Comparison of ENCODE assay signal across 8 cellular contexts in genomic region chr1:22641906-22642636, GRCh38. TPM values are rescaled to one million over a fixed set of nuclear protein-coding genes. Genes with fewer than 3 reads are reported as not detected.
DNase-seq lines count a peak whose midpoint lies in the region; ATAC-seq and TF ChIP-seq lines count a peak whose summit lies in the region.

No MANE protein-coding gene starts in this region.

- H3K4me3 ChIP-seq in left lung, result no peak overlapping the region

- TF ChIP-seq CTCF in chondrocyte (IDR thresholded peaks at IDR 0.05), result peak; percentile 99
- TF ChIP-seq CTCF in left lung (IDR thresholded peaks at IDR 0.05), result peak; percentile 84 to 90

- no peak overlapping the region for H3K4me3 Mint-ChIP-seq in activated CD4-positive, alpha-beta T cell treated with anti-CD3 and anti-CD28 coated beads, Interleukin-2, amount 10 ng/mL, durations not matched to agents 24 days and 14 days
- H3K4me3 Mint-ChIP-seq in chondrocyte (ENCODE audit: unreplicated experiment), result no peak overlapping the region

- no peak overlapping the region for H3K27ac ChIP-seq in left lung

- H3K36me3 ChIP-seq in left lung, result no peaks in the 10 kb centered on the region

- no peaks in the 10 kb centered on the region for H3K9me3 ChIP-seq in left lung

- H3K27me3 Mint-ChIP-seq in activated CD4-positive, alpha-beta T cell treated with anti-CD3 and anti-CD28 coated beads, Interleukin-2, amount 10 ng/mL, durations not matched to agents 24 days and 14 days, result no peaks in the 10 kb centered on the region
- peaks cover 7% of the 10 kb centered on the region for H3K27me3 Mint-ChIP-seq in chondrocyte (ENCODE audit: low read depth)

- no peaks in the 10 kb centered on the region for H3K4me1 Mint-ChIP-seq in activated CD4-positive, alpha-beta T cell treated with anti-CD3 and anti-CD28 coated beads, Interleukin-2, amount 10 ng/mL, durations not matched to agents 24 days and 14 days
- H3K4me1 Mint-ChIP-seq in chondrocyte (ENCODE audit: low read depth), result peaks cover 13% of the 10 kb centered on the region

- peak; percentile 28 for DNase-seq in NCI-H1694 (lab: John Stamatoyannopoulos, UW)
- no peak for DNase-seq in NCI-H1694 treated with DMSO at 0.1 percent for 48 hours (lab: John Stamatoyannopoulos, UW)
- peak; percentile 44 for DNase-seq in NCI-H2171 treated with DMSO at 0.1 percent for 48 hours (lab: John Stamatoyannopoulos, UW)
- peak; percentile 90 for DNase-seq in activated CD4-positive, alpha-beta T cell treated with anti-CD3 and anti-CD28 coated beads, Interleukin-2, amount 10 ng/mL, durations not matched to agents 24 days and 14 days
- no peak for DNase-seq in chondrocyte (ENCODE audit: low spot score)
- DNase-seq in left lung, result peak; percentile 82 to 93
- peak; percentile 47 to 72 (median 61) for DNase-seq in stimulated activated CD4-positive, alpha-beta T cell treated with anti-CD3 and anti-CD28 coated beads, TNF-alpha, amount 100 ng/mL, for 24 hours (ENCODE audit: low read depth in 3 of 3)

- H3K27ac Mint-ChIP-seq in activated CD4-positive, alpha-beta T cell treated with anti-CD3 and anti-CD28 coated beads, Interleukin-2, amount 10 ng/mL, durations not matched to agents 24 days and 14 days, result no peak overlapping the region
- no peak overlapping the region for H3K27ac Mint-ChIP-seq in chondrocyte (ENCODE audit: unreplicated experiment)

- intact Hi-C loops in activated CD4-positive, alpha-beta T cell treated with anti-CD3 and anti-CD28 coated beads, Interleukin-2, amount 10 ng/mL, durations not matched to agents 24 days and 14 days (cut with micrococcal nuclease), result loop anchor here (1.0 to 5.0 kb wide), 2 partner anchors 222 to 510 kb away; no protein-coding TSS in a partner anchor
- intact Hi-C loops in left lung (cut with DNase I), result loop anchor here in 1 of 2 donors (2.0 kb wide), 1 partner anchor 223 kb away; no protein-coding TSS in a partner anchor

- no peaks in the 10 kb centered on the region for H3K36me3 Mint-ChIP-seq in activated CD4-positive, alpha-beta T cell treated with anti-CD3 and anti-CD28 coated beads, Interleukin-2, amount 10 ng/mL, durations not matched to agents 24 days and 14 days (ENCODE audit: low read depth)
- H3K36me3 Mint-ChIP-seq in chondrocyte (ENCODE audit: low read depth), result no peaks in the 10 kb centered on the region

- peaks cover 4 to 10% of the 10 kb centered on the region in 2 donors for H3K4me1 ChIP-seq in left lung

- peaks cover 0 to 52% of the 10 kb centered on the region in 2 donors for H3K27me3 ChIP-seq in left lung

- H3K9me3 Mint-ChIP-seq in activated CD4-positive, alpha-beta T cell treated with anti-CD3 and anti-CD28 coated beads, Interleukin-2, amount 10 ng/mL, durations not matched to agents 24 days and 14 days, result no peaks in the 10 kb centered on the region
- H3K9me3 Mint-ChIP-seq in chondrocyte (ENCODE audit: low read depth), result no peaks in the 10 kb centered on the region

- ATAC-seq in left lung (peak; percentile 90), HG02610 (IDR thresholded peaks at IDR 0.05; ENCODE audit: unreplicated experiment) (no peak)

RNA-seq across cellular contexts. Expression of gene C1QC, which starts 1.4 kb away (rescaled TPM):
- not detected in 2 replicates for total RNA-seq in activated CD4-positive, alpha-beta T cell treated with anti-CD3 and anti-CD28 coated beads, Interleukin-2, amount 10 ng/mL, durations not matched to agents 24 days and 14 days
- total RNA-seq in chondrocyte (not detected in 3 replicates), left lung (100 to 1,000 TPM; 378 to 577 TPM)

RNA-seq across cellular contexts. Expression of gene C1QA, which starts 5.6 kb away (rescaled TPM):
- not detected in 2 replicates for total RNA-seq in activated CD4-positive, alpha-beta T cell treated with anti-CD3 and anti-CD28 coated beads, Interleukin-2, amount 10 ng/mL, durations not matched to agents 24 days and 14 days
- total RNA-seq in chondrocyte (not detected in 3 replicates), left lung (100 to 1,000 TPM; 395 to 476 TPM)

RNA-seq across cellular contexts. Expression of gene C1QB, which starts 11.0 kb away (rescaled TPM):
- total RNA-seq in activated CD4-positive, alpha-beta T cell treated with anti-CD3 and anti-CD28 coated beads, Interleukin-2, amount 10 ng/mL, durations not matched to agents 24 days and 14 days, result not detected in 2 replicates
- not detected in 3 replicates for total RNA-seq in chondrocyte
- total RNA-seq in left lung, result 100 to 1,000 TPM; 611 to 648 TPM

Comparison
In these comparisons a context has a peak if more than half of its experiments do, and no peak if none do; other contexts are left out.
1. DNase-seq: peak in NCI-H1694 (single experiment), NCI-H2171 treated with DMSO at 0.1 percent for 48 hours (single experiment), activated CD4-positive, alpha-beta T cell treated with anti-CD3 and anti-CD28 coated beads, Interleukin-2, amount 10 ng/mL, durations not matched to agents 24 days and 14 days (single experiment), left lung (2 of 2) and stimulated activated CD4-positive, alpha-beta T cell treated with anti-CD3 and anti-CD28 coated beads, TNF-alpha, amount 100 ng/mL, for 24 hours (3 of 3); none in NCI-H1694 treated with DMSO at 0.1 percent for 48 hours (single experiment) and chondrocyte (single experiment).
2. RNA of gene C1QC, which starts 1.4 kb away (total RNA-seq): 378 to 577 TPM in left lung; not detected in activated CD4-positive, alpha-beta T cell treated with anti-CD3 and anti-CD28 coated beads, Interleukin-2, amount 10 ng/mL, durations not matched to agents 24 days and 14 days and not detected in chondrocyte; every median in the first group is over 100 times any median in the second.
3. RNA of gene C1QA, which starts 5.6 kb away (total RNA-seq): 395 to 476 TPM in left lung; not detected in activated CD4-positive, alpha-beta T cell treated with anti-CD3 and anti-CD28 coated beads, Interleukin-2, amount 10 ng/mL, durations not matched to agents 24 days and 14 days and not detected in chondrocyte; every median in the first group is over 100 times any median in the second.
4. RNA of gene C1QB, which starts 11.0 kb away (total RNA-seq): 611 to 648 TPM in left lung; not detected in activated CD4-positive, alpha-beta T cell treated with anti-CD3 and anti-CD28 coated beads, Interleukin-2, amount 10 ng/mL, durations not matched to agents 24 days and 14 days and not detected in chondrocyte; every median in the first group is over 100 times any median in the second.